Comparison of ENCODE assay signal across 29 cellular contexts in genomic region chr10:17352583-17352982, GRCh38.
"Had no signal": no experiment of that assay in that cellular context is flagged by ENCODE, and none has a peak within 500 bp of the region (broad histone marks: within the 10 kb centered on the region; RNA-seq: fewer than 3 reads in every experiment).

No MANE protein-coding gene starts in this region.

- H3K4me1 Mint-ChIP-seq: naive B cell, natural killer cell had no signal

- H3K27me3 ChIP-seq: left lung, neural progenitor cell, neutrophil, right atrium auricular region, right lobe of liver, suprapubic skin, tibial artery, uterus had no signal

- H3K4me3 ChIP-seq: left lung, lower lobe of right lung, neural progenitor cell, right atrium auricular region, right lobe of liver, skin epidermis, suprapubic skin, thoracic aorta, tibial artery, uterus had no signal

- H3K9me3 ChIP-seq: lower lobe of right lung, neutrophil, right atrium auricular region, right lobe of liver, suprapubic skin, thoracic aorta, tibial artery, uterus had no signal

- H3K27ac Mint-ChIP-seq: naive B cell; natural killer cell; nephron progenitor cell; neural progenitor cell; progenitor cell of endocrine pancreas; stimulated activated naive CD8-positive, alpha-beta T cell treated with anti-CD3 and anti-CD28 coated beads, Interleukin-15, Interleukin-2, amounts not matched to agents 100 ng/mL and 50 ng/mL, for 24 hours had no signal

- H3K4me1 ChIP-seq: left lung, neural progenitor cell, parathyroid adenoma, right lobe of liver, uterus had no signal

- H3K27ac ChIP-seq: left lung, lower lobe of right lung, neural progenitor cell, neutrophil, parathyroid adenoma, right atrium auricular region, right lobe of liver, suprapubic skin, thoracic aorta, tibial artery, uterus had no signal

- H3K36me3 Mint-ChIP-seq: naive B cell, neural progenitor cell had no signal

- H3K9me3 Mint-ChIP-seq: nephron progenitor cell, neural progenitor cell had no signal

- ATAC-seq: left colon, left lung, lower lobe of right lung, natural killer cell, right lobe of liver had no signal

- DNase-seq: hippocampal formation; kidney; left colon; left lung; lower lobe of right lung; mammary epithelial cell; mesenchymal stem cell; naive B cell; natural killer cell; nephron progenitor cell; occipital lobe; right lobe of liver; stimulated activated CD4-positive, alpha-beta T cell treated with anti-CD3 and anti-CD28 coated beads, Interleukin-12 subunit alpha, Interleukin-12 subunit beta, amount 100 ng/mL, for 4 hours; stimulated activated CD4-positive, alpha-beta T cell treated with anti-CD3 and anti-CD28 coated beads, Interleukin-15, amount 100 ng/mL, for 24 hours; stimulated activated CD4-positive, alpha-beta T cell treated with anti-CD3 and anti-CD28 coated beads, Interleukin-2, amount 100 ng/mL, for 24 hours; stimulated activated CD4-positive, alpha-beta T cell treated with anti-CD3 and anti-CD28 coated beads, Interleukin-4, amount 100 ng/mL, for 1 hour; stimulated activated naive CD4-positive, alpha-beta T cell; tibial artery; trophoblast cell; uterus had no signal

- H3K4me3 Mint-ChIP-seq: naive B cell; natural killer cell; nephron progenitor cell; neural progenitor cell; stimulated activated naive CD8-positive, alpha-beta T cell treated with anti-CD3 and anti-CD28 coated beads, Interleukin-15, Interleukin-2, amounts not matched to agents 100 ng/mL and 50 ng/mL, for 24 hours had no signal

- H3K36me3 ChIP-seq: left lung, lower lobe of right lung, neural progenitor cell, neutrophil, right atrium auricular region, right lobe of liver, suprapubic skin, thoracic aorta, tibial artery, uterus had no signal
